In the genomic region with DNA sequence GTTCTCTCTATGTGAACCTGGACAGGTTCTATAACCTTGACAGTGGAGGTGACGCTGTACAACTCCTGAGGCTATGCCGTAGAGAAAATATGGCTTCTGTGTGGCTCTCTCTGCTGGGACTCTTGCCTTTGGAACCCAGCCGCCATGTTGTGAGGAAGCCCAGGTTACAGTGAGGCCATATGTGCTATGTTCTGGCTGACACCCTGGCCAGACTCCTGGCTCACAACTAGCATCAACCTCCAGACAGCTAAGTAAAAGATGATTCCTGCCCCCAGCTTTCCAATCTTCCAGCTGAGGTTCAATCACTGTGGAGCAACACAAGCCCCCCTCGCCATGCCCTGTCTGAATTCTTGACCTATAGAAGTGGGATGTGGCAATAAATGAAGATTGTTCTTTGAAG, we compare ENCODE assay signal across 34 cellular contexts. TPM values are rescaled to one million over a fixed set of nuclear protein-coding genes. Genes with fewer than 3 reads are reported as not detected.
"Had no signal": no experiment of that assay in that cellular context is flagged by ENCODE, and none has a peak within 500 bp of the region (broad histone marks: within the 10 kb centered on the region; RNA-seq: fewer than 3 reads in every experiment).

No MANE protein-coding gene starts in this region.

- H3K4me1 ChIP-seq: body of pancreas, breast epithelium had no signal

- H3K27me3 Mint-ChIP-seq: activated B cell treated with CpG ODN at 0.5 μM for 24 hours; activated CD4-positive, alpha-beta memory T cell treated with anti-CD3 and anti-CD28 coated beads for 36 hours; activated CD4-positive, alpha-beta T cell treated with anti-CD3 and anti-CD28 coated beads, Interleukin-2, amount 10 ng/mL, durations not matched to agents 24 days and 14 days; activated CD8-positive, alpha-beta T cell treated with anti-CD3 and anti-CD28 coated beads for 36 hours; activated naive CD8-positive, alpha-beta T cell treated with anti-CD3 and anti-CD28 coated beads for 36 hours; activated T-helper 17 cell treated with anti-CD3 and anti-CD28 coated beads, Interleukin-2, amount 50 U/mL, for 72 hours had no signal

- H3K9me3 Mint-ChIP-seq: activated B cell treated with CpG ODN at 0.5 μM for 24 hours; activated CD4-positive, alpha-beta memory T cell treated with anti-CD3 and anti-CD28 coated beads for 36 hours; activated CD4-positive, alpha-beta T cell treated with anti-CD3 and anti-CD28 coated beads, Interleukin-2, amount 10 ng/mL, durations not matched to agents 24 days and 14 days; activated CD8-positive, alpha-beta T cell treated with anti-CD3 and anti-CD28 coated beads for 36 hours; activated naive CD4-positive, alpha-beta T cell treated with anti-CD3 and anti-CD28 coated beads for 36 hours; activated naive CD4-positive, alpha-beta T cell treated with anti-CD3 and anti-CD28 coated beads, Interleukin-2, amount 50 U/mL, for 72 hours; activated naive CD8-positive, alpha-beta T cell treated with anti-CD3 and anti-CD28 coated beads for 36 hours; activated T-cell treated with anti-CD3 and anti-CD28 coated beads, Interleukin-2, amount 50 U/mL, for 4 hours; activated T-cell treated with anti-CD3 and anti-CD28 coated beads, Interleukin-2, amount 50 U/mL, for 72 hours; activated T-helper 1 cell treated with anti-CD3 and anti-CD28 coated beads, Interleukin-12 subunit alpha, Interleukin-12 subunit beta, Interleukin-2, Interleukin-4 antibody, amounts not matched to agents 30 ng/mL and 10 ng/mL and 1 ng/mL, durations not matched to agents 14 hours and 24 hours and 36 hours; activated T-helper 17 cell treated with anti-CD3 and anti-CD28 coated beads, Interleukin-2, amount 50 U/mL, for 72 hours; T-helper 1 cell treated with Interleukin-12 subunit alpha and Interleukin-12 subunit beta and Interleukin-4 antibody, amounts not matched to agents 30 μg/mL and 1 μg/mL, for 36 hours; T-helper 2 cell treated with Interferon-gamma antibody and Interleukin-4, amounts not matched to agents 5 μg/mL and 100 μg/mL, for 36 hours had no signal

- H3K4me1 Mint-ChIP-seq: activated T-helper 17 cell treated with anti-CD3 and anti-CD28 coated beads, Interleukin-2, amount 50 U/mL, for 72 hours had no signal

- H3K27ac ChIP-seq: adrenal gland, body of pancreas, brain microvascular endothelial cell, breast epithelium, VCaP had no signal

- H3K27me3 ChIP-seq: adrenal gland, body of pancreas, brain microvascular endothelial cell, breast epithelium had no signal

- H3K4me3 Mint-ChIP-seq: activated B cell treated with CpG ODN at 0.5 μM for 24 hours; activated CD4-positive, alpha-beta memory T cell treated with anti-CD3 and anti-CD28 coated beads for 36 hours; activated CD4-positive, alpha-beta T cell treated with anti-CD3 and anti-CD28 coated beads, Interleukin-2, amount 10 ng/mL, durations not matched to agents 24 days and 14 days; activated CD8-positive, alpha-beta T cell treated with anti-CD3 and anti-CD28 coated beads for 36 hours; activated naive CD4-positive, alpha-beta T cell treated with anti-CD3 and anti-CD28 coated beads for 36 hours; activated naive CD8-positive, alpha-beta T cell treated with anti-CD3 and anti-CD28 coated beads for 36 hours; activated T-cell treated with anti-CD3 and anti-CD28 coated beads, Interleukin-2, amount 50 U/mL, for 4 hours; activated T-cell treated with anti-CD3 and anti-CD28 coated beads, Interleukin-2, amount 50 U/mL, for 72 hours; activated T-helper 1 cell treated with anti-CD3 and anti-CD28 coated beads, Interleukin-12 subunit alpha, Interleukin-12 subunit beta, Interleukin-2, Interleukin-4 antibody, amounts not matched to agents 30 ng/mL and 10 ng/mL and 1 ng/mL, durations not matched to agents 14 hours and 24 hours and 36 hours; activated T-helper 17 cell treated with anti-CD3 and anti-CD28 coated beads, Interleukin-2, amount 50 U/mL, for 72 hours; T-helper 1 cell treated with Interleukin-12 subunit alpha and Interleukin-12 subunit beta and Interleukin-4 antibody, amounts not matched to agents 30 μg/mL and 1 μg/mL, for 36 hours; T-helper 2 cell treated with Interferon-gamma antibody and Interleukin-4, amounts not matched to agents 5 μg/mL and 100 μg/mL, for 36 hours had no signal

- DNase-seq: activated B cell treated with CpG ODN at 0.5 μM for 24 hours; activated CD4-positive, alpha-beta memory T cell treated with anti-CD3 and anti-CD28 coated beads for 36 hours; activated CD4-positive, alpha-beta T cell treated with anti-CD3 and anti-CD28 coated beads for 4 hours; activated CD4-positive, alpha-beta T cell treated with anti-CD3 and anti-CD28 coated beads, Interleukin-2, amount 10 ng/mL, durations not matched to agents 24 days and 14 days; activated CD4-positive, alpha-beta T cell treated with anti-CD3 and anti-CD28 coated beads, Interleukin-2, amount 50 U/mL, for 1 hour; activated CD4-positive, alpha-beta T cell treated with anti-CD3 and anti-CD28 coated beads, Interleukin-2, amount 50 U/mL, for 4 hours; activated CD4-positive, CD25-positive, alpha-beta regulatory T cell treated with anti-CD3 and anti-CD28 coated beads, Interleukin-2, amount 50 U/mL, for 72 hours; activated CD8-positive, alpha-beta memory T cell treated with anti-CD3 and anti-CD28 coated beads, Interleukin-2, amount 50 U/mL, for 4 hours; activated CD8-positive, alpha-beta T cell treated with anti-CD3 and anti-CD28 coated beads for 36 hours; activated effector memory CD4-positive, alpha-beta T cell treated with anti-CD3 and anti-CD28 coated beads, Interleukin-2, amount 50 U/mL, for 16 hours; activated gamma-delta T cell treated with Interleukin-2 at 50 U/mL for 16 hours; activated naive CD4-positive, alpha-beta T cell; activated naive CD4-positive, alpha-beta T cell treated with anti-CD3 and anti-CD28 coated beads for 36 hours; activated naive CD4-positive, alpha-beta T cell treated with anti-CD3 and anti-CD28 coated beads, Interleukin-2, amount 50 U/mL, for 16 hours; activated naive CD8-positive, alpha-beta T cell treated with anti-CD3 and anti-CD28 coated beads for 36 hours; activated T-cell treated with anti-CD3 and anti-CD28 coated beads for 4 hours; activated T-cell treated with anti-CD3 and anti-CD28 coated beads, Interleukin-2, amount 50 U/mL, for 1 hour; activated T-cell treated with anti-CD3 and anti-CD28 coated beads, Interleukin-2, amount 50 U/mL, for 4 hours; activated T-cell treated with anti-CD3 and anti-CD28 coated beads, Interleukin-2, amount 50 U/mL, for 72 hours; adrenal gland; amniotic stem cell; aorta; body of pancreas; central memory CD4-positive, alpha-beta T cell; T-helper 2 cell; T-helper 9 cell had no signal

- H3K27ac Mint-ChIP-seq: activated B cell treated with CpG ODN at 0.5 μM for 24 hours; activated CD4-positive, alpha-beta memory T cell treated with anti-CD3 and anti-CD28 coated beads for 36 hours; activated CD4-positive, alpha-beta T cell treated with anti-CD3 and anti-CD28 coated beads, Interleukin-2, amount 10 ng/mL, durations not matched to agents 24 days and 14 days; activated CD8-positive, alpha-beta T cell treated with anti-CD3 and anti-CD28 coated beads for 36 hours; activated naive CD4-positive, alpha-beta T cell treated with anti-CD3 and anti-CD28 coated beads for 36 hours; activated naive CD4-positive, alpha-beta T cell treated with anti-CD3 and anti-CD28 coated beads, Interleukin-2, amount 50 U/mL, for 72 hours; activated naive CD8-positive, alpha-beta T cell treated with anti-CD3 and anti-CD28 coated beads for 36 hours; activated T-cell treated with anti-CD3 and anti-CD28 coated beads, Interleukin-2, amount 50 U/mL, for 72 hours; activated T-helper 1 cell treated with anti-CD3 and anti-CD28 coated beads, Interleukin-12 subunit alpha, Interleukin-12 subunit beta, Interleukin-2, Interleukin-4 antibody, amounts not matched to agents 30 ng/mL and 10 ng/mL and 1 ng/mL, durations not matched to agents 14 hours and 24 hours and 36 hours; activated T-helper 17 cell treated with anti-CD3 and anti-CD28 coated beads, Interleukin-2, amount 50 U/mL, for 72 hours; T-helper 1 cell treated with Interleukin-12 subunit alpha and Interleukin-12 subunit beta and Interleukin-4 antibody, amounts not matched to agents 30 μg/mL and 1 μg/mL, for 36 hours; T-helper 2 cell treated with Interferon-gamma antibody and Interleukin-4, amounts not matched to agents 5 μg/mL and 100 μg/mL, for 36 hours had no signal

- H3K4me3 ChIP-seq: adrenal gland, body of pancreas, breast epithelium had no signal

- ATAC-seq: activated CD8-positive, alpha-beta T cell treated with anti-CD3 and anti-CD28 coated beads for 36 hours; activated naive CD4-positive, alpha-beta T cell treated with anti-CD3 and anti-CD28 coated beads, Interleukin-2, amount 50 U/mL, for 72 hours; activated T-cell treated with anti-CD3 and anti-CD28 coated beads, Interleukin-2, amount 50 U/mL, for 4 hours; body of pancreas had no signal

- H3K36me3 ChIP-seq: adrenal gland, brain microvascular endothelial cell, breast epithelium had no signal

- H3K36me3 Mint-ChIP-seq: activated CD4-positive, alpha-beta memory T cell treated with anti-CD3 and anti-CD28 coated beads for 36 hours; activated naive CD4-positive, alpha-beta T cell treated with anti-CD3 and anti-CD28 coated beads, Interleukin-2, amount 50 U/mL, for 72 hours; activated naive CD8-positive, alpha-beta T cell treated with anti-CD3 and anti-CD28 coated beads for 36 hours had no signal

- H3K9me3 ChIP-seq: adrenal gland, body of pancreas, breast epithelium had no signal

RNA-seq across cellular contexts. Expression of gene PPP1R3G, which starts 57.0 kb away (rescaled TPM):
- total RNA-seq: activated CD4-positive, alpha-beta memory T cell treated with anti-CD3 and anti-CD28 coated beads for 36 hours; activated naive CD4-positive, alpha-beta T cell treated with anti-CD3 and anti-CD28 coated beads for 36 hours; activated T-cell treated with anti-CD3 and anti-CD28 coated beads, Interleukin-2, amount 50 U/mL, for 4 hours; activated T-helper 1 cell treated with anti-CD3 and anti-CD28 coated beads, Interleukin-12 subunit alpha, Interleukin-12 subunit beta, Interleukin-2, Interleukin-4 antibody, amounts not matched to agents 30 ng/mL and 10 ng/mL and 1 ng/mL, durations not matched to agents 14 hours and 24 hours and 36 hours had no signal
